ENCODE assay signal across 8 cellular contexts in the genomic region with DNA sequence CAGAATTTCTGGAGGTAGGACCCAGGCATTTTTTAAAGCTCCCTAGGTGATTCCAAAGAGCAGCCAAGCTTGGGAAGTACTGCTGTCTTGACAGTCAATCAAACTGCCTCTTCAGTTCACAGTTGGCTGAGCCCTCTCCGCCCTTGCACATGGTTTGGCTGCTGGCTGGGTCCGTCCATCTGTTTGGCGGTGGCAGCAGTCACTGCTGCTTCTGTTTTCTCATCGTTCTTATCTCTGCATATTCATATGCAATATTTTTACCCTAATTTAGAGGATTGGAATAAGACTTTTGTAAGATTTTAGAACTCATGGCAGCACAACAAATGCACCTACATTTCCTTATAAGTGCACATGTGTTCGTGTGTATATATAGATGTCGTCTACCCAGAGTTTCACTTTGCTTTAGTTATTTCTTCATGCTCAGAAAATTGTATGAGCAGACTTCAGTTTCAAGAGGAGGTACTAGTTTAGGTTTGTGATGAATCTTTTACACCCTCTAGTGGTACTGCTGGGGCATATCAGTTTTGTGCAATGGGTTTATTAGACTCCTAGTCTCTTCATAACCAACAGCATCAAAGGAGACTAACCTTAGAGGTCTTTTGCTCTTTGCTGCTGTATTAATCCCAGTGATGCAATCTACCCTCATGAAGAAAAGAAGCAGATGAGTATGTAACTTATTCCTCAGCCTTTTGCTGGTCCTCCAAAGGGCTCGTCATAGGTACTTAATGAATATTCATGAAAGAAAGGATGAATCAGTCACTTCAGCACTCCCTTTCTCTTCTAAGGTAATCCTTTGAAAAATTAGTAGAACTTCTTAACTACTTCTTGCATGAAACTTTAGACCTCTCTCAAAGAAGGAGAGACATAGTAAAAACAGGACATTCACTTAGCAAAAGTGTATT. TPM values are rescaled to one million over a fixed set of nuclear protein-coding genes. Genes with fewer than 3 reads are reported as not detected.
A peak's percentile ranks its signal among the peaks of the same experiment; 100 is the strongest.
DNase-seq lines count a peak whose midpoint lies in the region; ATAC-seq, FAIRE-seq and TF ChIP-seq lines count a peak whose summit lies in the region.

No MANE protein-coding gene starts in this region.

- no peaks in the 10 kb centered on the region for H3K79me2 ChIP-seq in osteoblast (ENCODE audit: insufficient read depth, low read length)

- peaks cover 9% of the 10 kb centered on the region for H3K4me1 ChIP-seq in osteoblast (ENCODE audit: insufficient read depth, low read length)

- peak overlapping the region; percentile 75 for H3K4me3 ChIP-seq in osteoblast (ENCODE audit: insufficient read depth, low read length)

- peak; percentile 88 for TF ChIP-seq CTCF in osteoblast (IDR thresholded peaks at IDR 0.05; ENCODE audit: extremely low read depth, low read depth, low read length)

- peak; percentile 62 for FAIRE-seq in TTC549 (lab: Jason Lieb, UNC)

- H4K20me1 ChIP-seq in osteoblast (ENCODE audit: insufficient read depth, low read length) = no peaks in the 10 kb centered on the region

- H3K9me3 ChIP-seq in osteoblast (ENCODE audit: low read depth, low read length) = no peaks in the 10 kb centered on the region

- H3K36me3 ChIP-seq in osteoblast (ENCODE audit: insufficient read depth, low read length) = no peaks in the 10 kb centered on the region

- peak overlapping the region; percentile 9 for H3K27ac ChIP-seq in osteoblast (ENCODE audit: low read depth, low read length)

- ATAC-seq in GM19023 (IDR thresholded peaks at IDR 0.05; ENCODE audit: unreplicated experiment) (peak; percentile 77), HG03095 (IDR thresholded peaks at IDR 0.05; ENCODE audit: unreplicated experiment) (peak; percentile 83)

- DNase-seq in D341Med (ENCODE audit: low spot score) = peak; percentile 58
- DNase-seq in NCI-H2107 (lab: John Stamatoyannopoulos, UW) = peak; percentile 14
- peak; percentile 70 for DNase-seq in fibroblast of the conjunctiva (ENCODE audit: low read depth)
- DNase-seq in osteoblast (ENCODE audit: insufficient read length, low spot score, missing footprints) = no peak
- DNase-seq in effector CD4-positive, alpha-beta T cell = no peak

- peak overlapping the region; percentile 81 for H2AFZ ChIP-seq in osteoblast (ENCODE audit: low read length)

- H3K4me2 ChIP-seq in osteoblast (ENCODE audit: insufficient read depth, low read length) = peak overlapping the region; percentile 85

- H3K27me3 ChIP-seq in osteoblast (ENCODE audit: insufficient read depth, low read length) = no peaks in the 10 kb centered on the region

RNA-seq across cellular contexts. Expression of a gene that starts 44.3 kb away (rescaled TPM):
- 0.72 TPM in 1 of 2 replicates, not detected in the other for total RNA-seq in osteoblast

Comparison
In these comparisons a context has a peak if more than half of its experiments do, and no peak if none do; other contexts are left out.
1. DNase-seq: peak in D341Med (single experiment), NCI-H2107 (single experiment) and fibroblast of the conjunctiva (single experiment); none in osteoblast (single experiment) and effector CD4-positive, alpha-beta T cell (single experiment).